In the genomic region with DNA sequence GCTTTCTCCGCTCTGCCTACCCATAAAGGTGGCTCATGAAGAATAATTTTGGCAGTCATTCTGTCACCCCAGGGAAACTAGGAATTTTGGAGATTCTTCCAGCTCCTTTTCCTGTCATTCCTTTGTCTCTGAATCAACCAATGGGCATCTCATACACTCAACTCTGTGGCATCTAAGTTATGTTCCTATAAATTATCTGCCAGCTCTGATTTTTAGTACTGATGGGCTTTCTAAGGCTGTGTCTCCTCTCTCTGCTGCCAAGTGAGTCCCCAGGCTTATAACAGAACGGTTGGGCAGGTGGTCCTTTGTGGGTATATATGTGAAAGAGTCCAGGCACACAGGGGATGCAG, we compare ENCODE assay signal across 22 cellular contexts.
"Had no signal": no experiment of that assay in that cellular context is flagged by ENCODE, and none has a peak within 500 bp of the region (broad histone marks: within the 10 kb centered on the region; RNA-seq: fewer than 3 reads in every experiment).

No MANE protein-coding gene starts in this region.

- H3K27me3 ChIP-seq: adrenal gland had no signal

- H3K36me3 ChIP-seq: adrenal gland had no signal

- DNase-seq: activated B cell treated with CpG ODN at 0.5 μM for 24 hours; activated CD4-positive, alpha-beta memory T cell treated with anti-CD3 and anti-CD28 coated beads, Interleukin-2, amount 10 ng/mL, durations not matched to agents 7 days and 5 days; activated CD4-positive, alpha-beta T cell treated with anti-CD3 and anti-CD28 coated beads for 1 hour; activated CD4-positive, alpha-beta T cell treated with anti-CD3 and anti-CD28 coated beads, Interleukin-2, amount 50 U/mL, for 1 hour; activated naive CD4-positive, alpha-beta T cell treated with anti-CD3 and anti-CD28 coated beads, Interleukin-2, amount 50 U/mL, for 16 hours; activated naive CD8-positive, alpha-beta T cell treated with anti-CD3 and anti-CD28 coated beads, Interleukin-2, amount 10 ng/mL, durations not matched to agents 7 days and 5 days; activated T-cell treated with anti-CD3 and anti-CD28 coated beads, Interleukin-2, amount 50 U/mL, for 72 hours; adrenal gland; anterior cingulate cortex; cerebellar nuclear complex; Kasumi-1; NCI-H1092; NCI-H1417; NCI-H1694 treated with DMSO at 0.1 percent for 48 hours; NCI-H2029 treated with DMSO at 0.1 percent for 48 hours; NCI-H510A treated with DMSO at 0.1 percent for 48 hours; SHP77 treated with DMSO at 0.1 percent for 48 hours; T-cell; T-helper 2 cell; T1000 had no signal

- H3K4me1 ChIP-seq: adrenal gland had no signal

- H3K4me3 ChIP-seq: adrenal gland had no signal

- ATAC-seq: activated T-cell treated with anti-CD3 and anti-CD28 coated beads, Interleukin-2, amount 50 U/mL, for 72 hours; T-cell had no signal

- FAIRE-seq: RCC 7860, TTC549 had no signal

- H3K27ac ChIP-seq: adrenal gland had no signal
